12 cellular contexts compared by ENCODE assay signal in the genomic region with DNA sequence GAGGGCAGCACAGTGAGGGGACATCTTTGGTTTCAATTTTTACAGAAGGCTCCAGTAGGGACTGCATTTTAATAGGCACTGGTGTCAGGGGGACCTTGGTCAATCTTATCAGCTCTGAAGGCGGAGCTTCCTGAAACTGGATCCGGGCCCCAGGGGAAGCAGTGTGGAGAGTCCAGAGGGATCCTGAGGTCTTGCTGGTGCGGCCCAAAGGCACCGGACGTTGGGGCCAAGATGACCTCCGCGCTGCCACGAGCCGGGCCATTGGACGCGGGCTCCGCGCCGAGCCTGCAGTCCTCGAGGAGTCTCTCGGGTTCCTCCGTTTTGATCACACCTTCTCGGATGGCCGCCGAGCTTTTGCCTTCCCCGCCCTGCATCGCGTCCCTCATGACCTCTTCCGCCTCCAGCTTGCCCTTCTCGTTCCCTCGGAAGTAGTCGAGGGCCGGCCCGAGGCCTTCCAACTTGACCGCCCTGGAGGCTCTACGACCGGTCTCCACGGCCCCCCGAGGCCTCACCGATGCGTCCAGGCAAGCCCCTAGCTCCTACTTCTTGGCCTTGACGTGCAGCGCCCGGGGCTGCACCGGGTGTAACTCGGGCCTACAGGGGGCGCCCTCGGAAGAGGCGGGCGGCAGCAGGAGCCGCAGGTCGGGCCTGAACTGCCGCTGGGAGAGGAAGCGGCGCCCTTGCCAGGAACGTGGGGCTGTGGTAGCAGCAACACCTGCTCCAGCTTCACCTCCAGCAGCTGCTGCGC. TPM values are rescaled to one million over a fixed set of nuclear protein-coding genes. Genes with fewer than 3 reads are reported as not detected.
A peak's percentile ranks its signal among the peaks of the same experiment; 100 is the strongest.
DNase-seq lines count a peak whose midpoint lies in the region; ATAC-seq, FAIRE-seq and TF ChIP-seq lines count a peak whose summit lies in the region.
"Had no signal": no experiment of that assay in that cellular context is flagged by ENCODE, and none has a peak within 500 bp of the region (broad histone marks: within the 10 kb centered on the region; RNA-seq: fewer than 3 reads in every experiment).

No MANE protein-coding gene starts in this region.

- no peak overlapping the region for H3K4me2 ChIP-seq in mesendoderm (ENCODE audit: low read length)

- H3K27ac ChIP-seq in right atrium auricular region (no peak overlapping the region), kidney (ENCODE audit: low read depth in 2 of 2, low read length in 2 of 2) (no peak overlapping the region), mesendoderm (ENCODE audit: low read depth, low read length) (no peak overlapping the region), RWPE1 (no peak overlapping the region)

- no CpG with 5 or more reads among the region's 52 CpGs for WGBS in mesendoderm (ENCODE audit: extremely low coverage, insufficient coverage, low lambda C conversion rate)

- H3K9me3 ChIP-seq in right atrium auricular region, result no peaks in the 10 kb centered on the region
- H3K9me3 ChIP-seq in kidney (ENCODE audit: control insufficient read depth in 1 of 2, low read length in 2 of 2), result no peaks in the 10 kb centered on the region

- H3K9ac ChIP-seq in kidney (ENCODE audit: low read length in 2 of 2), result no peak overlapping the region
- no peak overlapping the region for H3K9ac ChIP-seq in mesendoderm (ENCODE audit: low read length)

- H3K18ac ChIP-seq in mesendoderm (ENCODE audit: low read length), result no peak overlapping the region

- no peak overlapping the region for H2AK5ac ChIP-seq in mesendoderm (ENCODE audit: low read length)

- H3K27me3 ChIP-seq in right atrium auricular region (no peaks in the 10 kb centered on the region), mesendoderm (ENCODE audit: insufficient read depth, low read length, poor library complexity) (no peaks in the 10 kb centered on the region)

- no peaks in the 10 kb centered on the region for H3K79me2 ChIP-seq in mesendoderm (ENCODE audit: control insufficient read depth, insufficient read depth, low read length)

- H3K36me3 ChIP-seq in right atrium auricular region, result no peaks in the 10 kb centered on the region
- no peaks in the 10 kb centered on the region for H3K36me3 ChIP-seq in kidney (ENCODE audit: control insufficient read depth in 1 of 2, insufficient read depth in 2 of 2, low read length in 2 of 2)
- H3K36me3 ChIP-seq in mesendoderm (ENCODE audit: control insufficient read depth, insufficient read depth, low read length), result no peaks in the 10 kb centered on the region

- H2BK15ac ChIP-seq in mesendoderm (replicated peaks; ENCODE audit: low read depth), result no peak overlapping the region

- TF ChIP-seq CTCF in right atrium auricular region (IDR thresholded peaks at IDR 0.05) (no peak), kidney (IDR thresholded peaks at IDR 0.05; ENCODE audit: borderline replicate concordance, extremely low read depth, insufficient read depth) (no peak), RWPE1 (conservative IDR thresholded peaks at IDR 0.05; ENCODE audit: low read depth) (no peak; the same call in 1 of the 2 replicates)

- no peak for ATAC-seq in Right ventricle myocardium superior (ENCODE audit: poor library complexity)
- ATAC-seq: Panc1 had no signal

- POLR2A ChIA-PET in RWPE1 (lab: Yijun Ruan, JAX; ENCODE audit: low non-redundant PET), result no interaction called here

- no peak overlapping the region for H2BK120ac ChIP-seq in mesendoderm (ENCODE audit: low read depth, low read length)

- no peak overlapping the region for H4K8ac ChIP-seq in mesendoderm (ENCODE audit: low read depth, low read length)

- no peak overlapping the region for H2BK5ac ChIP-seq in mesendoderm (ENCODE audit: low read length)

- no peak for FAIRE-seq in kidney (lab: Jason Lieb, UNC)

- H3K23ac ChIP-seq in mesendoderm (ENCODE audit: low read length), result no peak overlapping the region

- no peak overlapping the region for H3K56ac ChIP-seq in mesendoderm (ENCODE audit: low read length)

- intact Hi-C loops in Right ventricle myocardium superior (cut with DNase I) (no loop called here), kidney (cut with DNase I) (no loop called here)

- H4K5ac ChIP-seq in mesendoderm (ENCODE audit: low read length), result no peak overlapping the region

- H3K4me1 ChIP-seq in right atrium auricular region (peaks cover 0 to 6% of the 10 kb centered on the region in 2 donors), kidney (ENCODE audit: control insufficient read depth in 1 of 2, insufficient read depth in 1 of 2, low read depth in 1 of 2, low read length in 2 of 2) (no peaks in the 10 kb centered on the region), mesendoderm (ENCODE audit: control insufficient read depth, low read depth, low read length) (no peaks in the 10 kb centered on the region)

- CTCF ChIA-PET in RWPE1 (lab: Yijun Ruan, JAX), result interaction anchor here (0.5 to 0.7 kb wide), 4 partner anchors 10 to 1231 kb away, joined by 3 read pairs; no protein-coding TSS in a partner anchor

- DNase-seq in right atrium auricular region (ENCODE audit: low spot score) (peak; percentile 51), Right ventricle myocardium superior (no peak), kidney (peak; percentile 70), NCI-H1105 (lab: John Stamatoyannopoulos, UW) (no peak), mesendoderm (no peak), EL (no peak), RWPE1 (ENCODE audit: low spot score) (no peak)
- peak; percentile 16 for DNase-seq in activated effector memory CD4-positive, alpha-beta T cell treated with Interleukin-2 at 50 U/mL for 16 hours
- DNase-seq: NCI-H1417 had no signal

- no peaks in the 10 kb centered on the region for H3K79me1 ChIP-seq in mesendoderm (ENCODE audit: low read length)

- no peak overlapping the region for H3K4ac ChIP-seq in mesendoderm (ENCODE audit: low read depth, low read length)

- H3K4me3 ChIP-seq in right atrium auricular region, result peak overlapping the region in 1 of 2 donors; percentile 19
- no peak overlapping the region for H3K4me3 ChIP-seq in kidney (ENCODE audit: low read length in 2 of 2)
- no peak overlapping the region for H3K4me3 ChIP-seq in mesendoderm (ENCODE audit: low read length)

RNA-seq across cellular contexts. Expression of gene C5orf52, which starts 18.8 kb away (rescaled TPM):
- total RNA-seq in right atrium auricular region (not detected), Right ventricle myocardium superior (not detected), kidney (not detected)
- polyA plus RNA-seq in kidney (ENCODE audit: insufficient read depth, low read depth, low replicate concordance), result not detected
- polyA plus RNA-seq in mesendoderm (2013, experiment 1 of 2), result not detected
- not detected for polyA plus RNA-seq in mesendoderm (2013, experiment 2 of 2)
- total RNA-seq: chondrocyte; natural killer cell treated with Interleukin-12 subunit alpha and Interleukin-12 subunit beta and Interleukin-15 and Interleukin-18, amount 100 ng/mL, for 72 hours had no signal

RNA-seq across cellular contexts. Expression of gene SOX30, which starts 37.9 kb away (rescaled TPM):
- total RNA-seq in right atrium auricular region (under 1 TPM in 1 of 2 donors, not detected in 1; 0.89 TPM), Right ventricle myocardium superior (0.13 TPM), kidney (0.09 TPM)
- not detected for polyA plus RNA-seq in kidney (ENCODE audit: insufficient read depth, low read depth, low replicate concordance)
- polyA plus RNA-seq in mesendoderm (2013, experiment 1 of 2), result 0.29 TPM
- polyA plus RNA-seq in mesendoderm (2013, experiment 2 of 2), result 0.38 TPM
- total RNA-seq: chondrocyte; natural killer cell treated with Interleukin-12 subunit alpha and Interleukin-12 subunit beta and Interleukin-15 and Interleukin-18, amount 100 ng/mL, for 72 hours had no signal

RNA-seq across cellular contexts. Expression of gene THG1L, which starts 41.1 kb away (rescaled TPM):
- total RNA-seq in right atrium auricular region, result 1 to 10 TPM; 4.5 to 4.8 TPM
- 4.1 TPM for total RNA-seq in Right ventricle myocardium superior
- 11.7 TPM for total RNA-seq in kidney
- polyA plus RNA-seq in kidney (ENCODE audit: insufficient read depth, low read depth, low replicate concordance), result 9.8 TPM
- 13.7 TPM for polyA plus RNA-seq in mesendoderm (2013, experiment 1 of 2)
- 12.8 TPM for polyA plus RNA-seq in mesendoderm (2013, experiment 2 of 2)

RNA-seq across cellular contexts. Expression of gene LSM11, which starts 53.4 kb away (rescaled TPM):
- total RNA-seq in right atrium auricular region (1 to 10 TPM; 1.6 to 2.4 TPM), Right ventricle myocardium superior (1.3 TPM), kidney (2.8 TPM)
- 0.97 TPM for polyA plus RNA-seq in kidney (ENCODE audit: insufficient read depth, low read depth, low replicate concordance)
- polyA plus RNA-seq in mesendoderm (2013, experiment 1 of 2), result 1.5 TPM
- 1.5 TPM for polyA plus RNA-seq in mesendoderm (2013, experiment 2 of 2)

Comparison
In these comparisons a context has a peak if more than half of its experiments do, and no peak if none do; other contexts are left out.
1. DNase-seq: peak in right atrium auricular region (single experiment), activated effector memory CD4-positive, alpha-beta T cell treated with Interleukin-2 at 50 U/mL for 16 hours (single experiment) and kidney (single experiment); none in Right ventricle myocardium superior (single experiment), NCI-H1105 (single experiment), mesendoderm (single experiment), EL (single experiment) and RWPE1 (single experiment).